18 cellular contexts compared by ENCODE assay signal in the genomic region with DNA sequence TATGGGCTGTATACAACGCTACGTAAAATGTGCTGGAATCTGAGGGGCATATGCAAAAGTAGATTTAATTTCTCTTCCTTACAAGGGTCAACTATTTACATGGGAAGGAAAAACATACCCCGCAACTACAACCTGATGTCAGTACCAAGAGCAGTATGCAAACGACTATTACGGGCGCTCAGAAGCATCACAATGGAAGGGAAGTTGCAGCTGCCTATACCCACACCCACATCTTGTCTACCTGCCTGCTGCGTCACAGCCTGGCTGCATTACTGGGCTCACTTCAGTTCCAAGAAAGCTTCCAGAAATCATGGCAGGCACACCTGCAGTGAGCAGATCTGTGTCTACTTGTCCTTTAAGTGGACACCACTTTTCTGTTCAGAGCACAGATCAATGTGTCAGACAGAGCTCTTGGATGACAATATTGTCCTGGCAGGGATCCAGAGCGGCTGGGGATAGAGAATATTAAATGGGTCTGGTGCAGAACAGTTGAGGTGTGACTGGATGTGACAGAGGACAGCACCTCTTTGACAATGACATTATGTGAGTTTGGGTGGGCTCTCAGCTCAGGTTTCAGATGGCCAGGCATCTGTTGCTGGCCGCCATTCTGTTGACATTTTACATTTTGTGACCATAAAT. TPM values are rescaled to one million over a fixed set of nuclear protein-coding genes. Genes with fewer than 3 reads are reported as not detected.
DNase-seq lines count a peak whose midpoint lies in the region; ATAC-seq and FAIRE-seq lines count a peak whose summit lies in the region.
"Had no signal": no experiment of that assay in that cellular context is flagged by ENCODE, and none has a peak within 500 bp of the region (broad histone marks: within the 10 kb centered on the region; RNA-seq: fewer than 3 reads in every experiment).

No MANE protein-coding gene starts in this region.

- FAIRE-seq in frontal cortex (lab: Jason Lieb, UNC): no peak

- no peak for ATAC-seq in GM19328 (IDR thresholded peaks at IDR 0.05; ENCODE audit: unreplicated experiment)
- no peak for ATAC-seq in GM18907 (IDR thresholded peaks at IDR 0.05; ENCODE audit: unreplicated experiment)
- ATAC-seq: stimulated activated naive B cell treated with anti-CD40 and anti-IgM and Interleukin-4, amounts not matched to agents 10 μg/mL and 1 μg/mL and 100 μg/mL, for 72 hours had no signal

- DNase-seq in DMS153 (lab: John Stamatoyannopoulos, UW) (peak; percentile 49), NCI-H1092 (lab: John Stamatoyannopoulos, UW) (peak; percentile 20), NCI-H510A (lab: John Stamatoyannopoulos, UW) (peak; percentile 16), SK-N-DZ (ENCODE audit: low spot score) (peak; percentile 62), frontal cortex (ENCODE audit: low spot score in 2 of 2) (no peak)
- DNase-seq: activated CD8-positive, alpha-beta memory T cell treated with anti-CD3 and anti-CD28 coated beads, Interleukin-2, amount 50 U/mL, for 4 hours; activated naive CD8-positive, alpha-beta T cell treated with anti-CD3 and anti-CD28 coated beads for 36 hours; CD4-positive, alpha-beta T cell; H7; naive B cell; NCI-H2081; occipital lobe; Peyer's patch; stimulated activated naive B cell treated with anti-CD40 and anti-IgM and Interleukin-4, amounts not matched to agents 10 μg/mL and 1 μg/mL and 100 μg/mL, for 72 hours; testis; WERI-Rb-1 had no signal

RNA-seq across cellular contexts. Expression of a gene that starts 41.5 kb away (rescaled TPM):
- polyA plus RNA-seq in SK-N-DZ (2014; cell fraction: cytosol; rRNA removed): 24.7 and 30.0 TPM in 2 replicates
- polyA plus RNA-seq in SK-N-DZ (2014; cell fraction: nucleus; rRNA removed): 7.7 and 10.0 TPM in 2 replicates
- 400 TPM for total RNA-seq in frontal cortex

Comparison
In these comparisons a context has a peak if more than half of its experiments do, and no peak if none do; other contexts are left out.
1. DNase-seq: peak in DMS153 (single experiment), NCI-H1092 (single experiment), NCI-H510A (single experiment) and SK-N-DZ (single experiment); none in frontal cortex (0 of 2).